ENCODE assay signal across 8 cellular contexts in genomic region chr22:49827853-49828598, GRCh38. TPM values are rescaled to one million over a fixed set of nuclear protein-coding genes. Genes with fewer than 3 reads are reported as not detected.
DNase-seq lines count a peak whose midpoint lies in the region; ATAC-seq and TF ChIP-seq lines count a peak whose summit lies in the region.

Gene BRD1 (minus strand): TSS chr22:49827873. CDS start chr22:49824317, 3,556 bp downstream.

- peaks cover 2% of the 10 kb centered on the region; the same call in 1 of the 2 replicates for H3K9me3 ChIP-seq in MG63

- peak within 1 kb of the TSS; percentile 92 for H3K27ac Mint-ChIP-seq in activated CD4-positive, alpha-beta T cell treated with anti-CD3 and anti-CD28 coated beads for 36 hours

- POLR2A ChIA-PET in activated CD4-positive, alpha-beta T cell treated with anti-CD3 and anti-CD28 coated beads for 36 hours (lab: Charles Lee) = no interaction called here

- H3K4me1 Mint-ChIP-seq in activated CD4-positive, alpha-beta T cell treated with anti-CD3 and anti-CD28 coated beads for 36 hours = peaks cover 40% of the 10 kb centered on the region

- peak within 1 kb of the TSS; percentile 86 to 95 for H3K27ac ChIP-seq in coronary artery

- H3K9me3 Mint-ChIP-seq in activated CD4-positive, alpha-beta T cell treated with anti-CD3 and anti-CD28 coated beads for 36 hours (ENCODE audit: low read depth) = no peaks in the 10 kb centered on the region

- peak within 1 kb of the TSS; percentile 84 for H3K4me3 ChIP-seq in MG63
- H3K4me3 ChIP-seq in coronary artery = peak within 1 kb of the TSS; percentile 96

- intact Hi-C loops in activated CD4-positive, alpha-beta T cell treated with anti-CD3 and anti-CD28 coated beads for 36 hours (cut with DNase I, micrococcal nuclease) = loop anchor here (1.0 to 5.0 kb wide), 9 partner anchors 11 to 363 kb away; partner anchors contain the start of genes ALG12 (in 2 of the 2), CRELD2 (in 2 of the 2) and PIM3 (in 1 of the 2)

- H3K36me3 ChIP-seq in MG63 = peaks cover 32% of the 10 kb centered on the region

- peak; percentile 68 for ATAC-seq in activated CD4-positive, alpha-beta T cell treated with anti-CD3 and anti-CD28 coated beads for 36 hours
- ATAC-seq in GM21526 (IDR thresholded peaks at IDR 0.05; ENCODE audit: low FRiP score, unreplicated experiment) = no peak

- peaks cover 17% of the 10 kb centered on the region for H3K36me3 Mint-ChIP-seq in activated CD4-positive, alpha-beta T cell treated with anti-CD3 and anti-CD28 coated beads for 36 hours (ENCODE audit: low read depth)

- H3K27me3 ChIP-seq in MG63 = 0 out of 2 replicates have a peak, but pooled peaks cover 2% of the 10 kb centered on the region

- TF ChIP-seq CTCF in coronary artery (IDR thresholded peaks at IDR 0.05) = no peak

- DNase-seq in NCI-H2081 (lab: John Stamatoyannopoulos, UW) = peak; percentile 10 to 66
- no peak for DNase-seq in NCI-H2081 treated with DMSO at 0.1 percent for 48 hours (lab: John Stamatoyannopoulos, UW)
- DNase-seq in MG63 = peak; percentile 64
- DNase-seq in activated CD4-positive, alpha-beta T cell treated with anti-CD3 and anti-CD28 coated beads for 36 hours = peak; percentile 73
- DNase-seq in coronary artery (ENCODE audit: low spot score) = no peak
- DNase-seq in left kidney (ENCODE audit: low read depth, low spot score) = peak; percentile 89
- peak; percentile 48 to 56 for DNase-seq in stimulated activated CD4-positive, alpha-beta T cell treated with anti-CD3 and anti-CD28 coated beads, Interleukin-2, amount 100 ng/mL, for 48 hours

- CTCF ChIA-PET in activated CD4-positive, alpha-beta T cell treated with anti-CD3 and anti-CD28 coated beads for 36 hours (lab: Charles Lee) = no interaction called here

- no peaks in the 10 kb centered on the region for H3K27me3 Mint-ChIP-seq in activated CD4-positive, alpha-beta T cell treated with anti-CD3 and anti-CD28 coated beads for 36 hours

- peak within 1 kb of the TSS; percentile 88 for H3K4me3 Mint-ChIP-seq in activated CD4-positive, alpha-beta T cell treated with anti-CD3 and anti-CD28 coated beads for 36 hours

RNA-seq across cellular contexts. Expression of gene BRD1, which starts in this region (rescaled TPM):
- total RNA-seq in MG63 (2014; rRNA removed; shearing (Covaris generic); ENCODE audit: low replicate concordance) = 17.3 and 18.0 TPM in 2 replicates
- total RNA-seq in activated CD4-positive, alpha-beta T cell treated with anti-CD3 and anti-CD28 coated beads for 36 hours = 10 to 100 TPM; 22.1 to 23.6 TPM

Comparison
In these comparisons a context has a peak if more than half of its experiments do, and no peak if none do; other contexts are left out.
1. DNase-seq: peak in NCI-H2081 (2 of 2), MG63 (single experiment), activated CD4-positive, alpha-beta T cell treated with anti-CD3 and anti-CD28 coated beads for 36 hours (single experiment), left kidney (single experiment) and stimulated activated CD4-positive, alpha-beta T cell treated with anti-CD3 and anti-CD28 coated beads, Interleukin-2, amount 100 ng/mL, for 48 hours (2 of 2); none in NCI-H2081 treated with DMSO at 0.1 percent for 48 hours (single experiment) and coronary artery (single experiment).